In genomic region chr5:174755103-174755502, GRCh38 we compare ENCODE assay signal across 16 cellular contexts. TPM values are rescaled to one million over a fixed set of nuclear protein-coding genes. Genes with fewer than 3 reads are reported as not detected.
A peak's percentile ranks its signal among the peaks of the same experiment; 100 is the strongest.
DNase-seq lines count a peak whose midpoint lies in the region; ATAC-seq and TF ChIP-seq lines count a peak whose summit lies in the region.
"Had no signal": no experiment of that assay in that cellular context is flagged by ENCODE, and none has a peak within 500 bp of the region (broad histone marks: within the 10 kb centered on the region; RNA-seq: fewer than 3 reads in every experiment).

No MANE protein-coding gene starts in this region.

- H3K27ac Mint-ChIP-seq in glutamatergic neuron (ENCODE audit: unreplicated experiment): no peak overlapping the region
- H3K27ac Mint-ChIP-seq: activated T-helper 2 cell treated with anti-CD3 and anti-CD28 coated beads, Interferon-gamma antibody, Interleukin-2, Interleukin-4, amounts not matched to agents 10 μg/mL and 5 μg/mL and 100 μg/mL, durations not matched to agents 14 hours and 24 hours and 36 hours; CD14-positive monocyte had no signal

- TF ChIP-seq CTCF in left ventricle myocardium inferior (IDR thresholded peaks at IDR 0.05; ENCODE audit: borderline replicate concordance) (peak; percentile 34), fibroblast of the aortic adventitia (IDR thresholded peaks at IDR 0.05; ENCODE audit: insufficient read depth, low read length) (peak; percentile 29), glutamatergic neuron (IDR thresholded peaks at IDR 0.05; ENCODE audit: partially characterized antibody, unreplicated experiment) (no peak)

- no peak for ATAC-seq in Right ventricle myocardium inferior

- H3K27me3 Mint-ChIP-seq in glutamatergic neuron (ENCODE audit: unreplicated experiment): no peaks in the 10 kb centered on the region

- intact Hi-C loops in left ventricle myocardium inferior (cut with micrococcal nuclease): no loop called here
- intact Hi-C loops in Right ventricle myocardium inferior (cut with DNase I): no loop called here

- no peak overlapping the region for H3K4me3 Mint-ChIP-seq in glutamatergic neuron (ENCODE audit: unreplicated experiment)
- H3K4me3 Mint-ChIP-seq: CD14-positive monocyte had no signal

- no peaks in the 10 kb centered on the region for H3K9me3 Mint-ChIP-seq in glutamatergic neuron (ENCODE audit: unreplicated experiment)
- H3K9me3 Mint-ChIP-seq: activated T-helper 2 cell treated with anti-CD3 and anti-CD28 coated beads, Interferon-gamma antibody, Interleukin-2, Interleukin-4, amounts not matched to agents 10 μg/mL and 5 μg/mL and 100 μg/mL, durations not matched to agents 14 hours and 24 hours and 36 hours had no signal

- no peak overlapping the region for H3K27ac ChIP-seq in left ventricle myocardium inferior (replicated peaks)

- DNase-seq in left ventricle myocardium inferior (no peak), Right ventricle myocardium inferior (ENCODE audit: missing footprints) (no peak), RPMI7951 (ENCODE audit: low read depth) (peak; percentile 26), fibroblast of the aortic adventitia (ENCODE audit: low read depth) (peak; percentile 2), KG1 (lab: John Stamatoyannopoulos, UW) (no peak), UCSD-AML1 (lab: John Stamatoyannopoulos, UW; ENCODE audit: unreplicated experiment) (no peak), 8988T (no peak), glutamatergic neuron (no peak)
- DNase-seq: activated CD4-positive, CD25-positive, alpha-beta regulatory T cell treated with anti-CD3 and anti-CD28 coated beads, Interleukin-2, amount 50 U/mL, for 72 hours; cortex of kidney; hippocampal formation; NCI-H146; SHP77 had no signal

- H3K27me3 ChIP-seq in left ventricle myocardium inferior (ENCODE audit: low read depth): peaks cover 64% of the 10 kb centered on the region

- H3K36me3 ChIP-seq in left ventricle myocardium inferior: no peaks in the 10 kb centered on the region

- H3K4me1 ChIP-seq in left ventricle myocardium inferior: peaks cover 11% of the 10 kb centered on the region

- H3K9me3 ChIP-seq in left ventricle myocardium inferior (replicated peaks): peaks cover 4% of the 10 kb centered on the region

- no peaks in the 10 kb centered on the region for H3K36me3 Mint-ChIP-seq in glutamatergic neuron (ENCODE audit: unreplicated experiment)
- H3K36me3 Mint-ChIP-seq: CD14-positive monocyte had no signal

- no peak overlapping the region for H3K4me3 ChIP-seq in left ventricle myocardium inferior
- H3K4me3 ChIP-seq in fibroblast of the aortic adventitia (ENCODE audit: low read depth, low read length): no peak overlapping the region

- H3K4me1 Mint-ChIP-seq in glutamatergic neuron (ENCODE audit: low read depth, unreplicated experiment): no peaks in the 10 kb centered on the region
- H3K4me1 Mint-ChIP-seq: CD14-positive monocyte had no signal

RNA-seq across cellular contexts. Expression of gene MSX2, which starts 30.7 kb away (rescaled TPM):
- 2.3 TPM for total RNA-seq in left ventricle myocardium inferior
- total RNA-seq in Right ventricle myocardium inferior: 1.4 TPM
- total RNA-seq in RPMI7951 (2014; rRNA removed; shearing (Covaris generic)): 3.8 and 5.8 TPM in 2 replicates
- under 0.01 and 0.82 TPM in 2 replicates for total RNA-seq in fibroblast of the aortic adventitia (ENCODE audit: low replicate concordance)
- not detected for total RNA-seq in glutamatergic neuron (ENCODE audit: unreplicated experiment)
- total RNA-seq: activated T-helper 2 cell treated with anti-CD3 and anti-CD28 coated beads, Interferon-gamma antibody, Interleukin-2, Interleukin-4, amounts not matched to agents 10 μg/mL and 5 μg/mL and 100 μg/mL, durations not matched to agents 14 hours and 24 hours and 36 hours; skeletal muscle tissue had no signal

Comparison
In these comparisons a context has a peak if more than half of its experiments do, and no peak if none do; other contexts are left out.
1. DNase-seq: peak in RPMI7951 (single experiment) and fibroblast of the aortic adventitia (single experiment); none in left ventricle myocardium inferior (single experiment), Right ventricle myocardium inferior (single experiment), KG1 (single experiment), UCSD-AML1 (single experiment), 8988T (single experiment) and glutamatergic neuron (single experiment).